Comparison of ENCODE assay signal across 19 cellular contexts in the genomic region with DNA sequence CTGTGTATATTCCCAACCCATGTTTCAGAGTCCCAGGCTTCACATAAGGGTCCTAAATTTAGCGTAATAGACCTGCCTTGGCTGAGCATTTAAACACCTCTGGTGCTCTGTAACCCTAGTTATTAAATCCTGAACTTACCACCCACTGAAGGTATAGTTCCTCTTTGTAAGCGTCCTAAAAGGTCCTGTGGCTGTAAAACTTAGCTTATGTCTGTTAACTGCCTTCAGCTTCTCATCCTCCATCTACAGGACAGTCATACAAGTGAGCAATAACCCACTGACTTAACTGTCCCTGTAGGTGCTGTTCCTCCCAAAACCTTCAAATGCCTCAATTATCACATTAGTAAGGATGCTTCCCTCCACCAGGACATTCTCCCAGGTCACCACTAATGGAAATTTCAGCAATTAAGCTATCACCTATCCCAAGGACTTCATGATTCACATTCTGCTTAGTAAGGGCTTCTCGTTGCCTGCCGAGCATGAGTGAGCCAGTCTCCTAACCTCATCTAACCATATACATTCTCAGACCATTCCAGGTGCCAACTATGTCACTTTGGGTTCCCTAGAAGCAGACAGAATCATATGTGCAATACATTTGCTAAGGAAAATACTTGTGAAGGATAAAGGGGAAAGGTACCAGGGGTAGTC. TPM values are rescaled to one million over a fixed set of nuclear protein-coding genes. Genes with fewer than 3 reads are reported as not detected.
DNase-seq lines count a peak whose midpoint lies in the region; ATAC-seq and TF ChIP-seq lines count a peak whose summit lies in the region.
"Had no signal": no experiment of that assay in that cellular context is flagged by ENCODE, and none has a peak within 500 bp of the region (broad histone marks: within the 10 kb centered on the region; RNA-seq: fewer than 3 reads in every experiment).

No MANE protein-coding gene starts in this region.

- no peak for TF ChIP-seq CTCF in endothelial cell (IDR thresholded peaks at IDR 0.05; ENCODE audit: unreplicated experiment)
- TF ChIP-seq CTCF in left ventricle myocardium inferior (IDR thresholded peaks at IDR 0.05; ENCODE audit: borderline replicate concordance): no peak
- TF ChIP-seq CTCF in mucosa of descending colon (IDR thresholded peaks at IDR 0.05): no peak

- H3K9me3 ChIP-seq in CD4-positive, CD25-positive, alpha-beta regulatory T cell (ENCODE audit: control insufficient read depth in 2 of 2, low read length in 2 of 2): no peaks in the 10 kb centered on the region
- H3K9me3 ChIP-seq in left ventricle myocardium inferior (replicated peaks): no peaks in the 10 kb centered on the region
- no peaks in the 10 kb centered on the region for H3K9me3 ChIP-seq in mucosa of descending colon
- H3K9me3 ChIP-seq: BLaER1, HAP-1 had no signal

- peaks cover 0 to 13% (median 0%) of the 10 kb centered on the region in 7 donors for H3K9me3 Mint-ChIP-seq in CD4-positive, CD25-positive, alpha-beta regulatory T cell
- no peaks in the 10 kb centered on the region for H3K9me3 Mint-ChIP-seq in endothelial cell (ENCODE audit: unreplicated experiment)
- H3K9me3 Mint-ChIP-seq in stimulated activated naive B cell treated with anti-CD40 and anti-IgM and Interleukin-4, amounts not matched to agents 10 μg/mL and 1 μg/mL and 100 μg/mL, for 72 hours: no peaks in the 10 kb centered on the region
- H3K9me3 Mint-ChIP-seq: CD8-positive, alpha-beta memory T cell; HFFc6 had no signal

- H3K27ac Mint-ChIP-seq in CD4-positive, CD25-positive, alpha-beta regulatory T cell: peak overlapping the region in 2 of 3 donors; percentile 18 to 49
- peak overlapping the region; percentile 24 for H3K27ac Mint-ChIP-seq in endothelial cell (ENCODE audit: unreplicated experiment)
- H3K27ac Mint-ChIP-seq in stimulated activated naive B cell treated with anti-CD40 and anti-IgM and Interleukin-4, amounts not matched to agents 10 μg/mL and 1 μg/mL and 100 μg/mL, for 72 hours: no peak overlapping the region
- H3K27ac Mint-ChIP-seq: B cell; CD4-positive, alpha-beta T cell; HFFc6 had no signal

- DNase-seq in CD4-positive, CD25-positive, alpha-beta regulatory T cell: no peak
- no peak for DNase-seq in endothelial cell (ENCODE audit: low spot score)
- DNase-seq in stimulated activated naive B cell treated with anti-CD40 and anti-IgM and Interleukin-4, amounts not matched to agents 10 μg/mL and 1 μg/mL and 100 μg/mL, for 72 hours: no peak
- no peak for DNase-seq in left ventricle myocardium inferior
- no peak for DNase-seq in NCI-H345 treated with DMSO at 0.1 percent for 48 hours (lab: John Stamatoyannopoulos, UW; ENCODE audit: unreplicated experiment)
- no peak for DNase-seq in mucosa of descending colon
- DNase-seq: CD4-positive, alpha-beta T cell; CD8-positive, alpha-beta memory T cell; DMS 273 treated with DMSO at 0.1 percent for 48 hours; DMS79; EL; GDM1; GOT3; HFFc6 had no signal

- H3K27me3 Mint-ChIP-seq in CD4-positive, CD25-positive, alpha-beta regulatory T cell: no peaks in the 10 kb centered on the region
- no peaks in the 10 kb centered on the region for H3K27me3 Mint-ChIP-seq in endothelial cell (ENCODE audit: unreplicated experiment)
- no peaks in the 10 kb centered on the region for H3K27me3 Mint-ChIP-seq in stimulated activated naive B cell treated with anti-CD40 and anti-IgM and Interleukin-4, amounts not matched to agents 10 μg/mL and 1 μg/mL and 100 μg/mL, for 72 hours
- H3K27me3 Mint-ChIP-seq: B cell; CD4-positive, alpha-beta T cell; CD8-positive, alpha-beta memory T cell had no signal

- peaks cover 17% of the 10 kb centered on the region for H3K36me3 Mint-ChIP-seq in CD4-positive, CD25-positive, alpha-beta regulatory T cell
- no peaks in the 10 kb centered on the region for H3K36me3 Mint-ChIP-seq in endothelial cell (ENCODE audit: low read depth, unreplicated experiment)
- H3K36me3 Mint-ChIP-seq in stimulated activated naive B cell treated with anti-CD40 and anti-IgM and Interleukin-4, amounts not matched to agents 10 μg/mL and 1 μg/mL and 100 μg/mL, for 72 hours: peaks cover 8% of the 10 kb centered on the region in 2 donors

- H3K4me1 Mint-ChIP-seq in CD4-positive, CD25-positive, alpha-beta regulatory T cell: no peaks in the 10 kb centered on the region
- H3K4me1 Mint-ChIP-seq in endothelial cell (ENCODE audit: unreplicated experiment): peaks cover 12% of the 10 kb centered on the region
- H3K4me1 Mint-ChIP-seq in stimulated activated naive B cell treated with anti-CD40 and anti-IgM and Interleukin-4, amounts not matched to agents 10 μg/mL and 1 μg/mL and 100 μg/mL, for 72 hours: peaks cover 5 to 21% of the 10 kb centered on the region in 2 donors
- H3K4me1 Mint-ChIP-seq: B cell; CD8-positive, alpha-beta memory T cell had no signal

- intact Hi-C loops in left ventricle myocardium inferior (cut with micrococcal nuclease): no loop called here
- intact Hi-C loops in mucosa of descending colon (cut with DNase I, micrococcal nuclease): no loop called here

- H3K4me1 ChIP-seq in CD4-positive, CD25-positive, alpha-beta regulatory T cell (ENCODE audit: control insufficient read depth, insufficient read depth, low read length, poor library complexity, severe bottlenecking): no peaks in the 10 kb centered on the region
- no peaks in the 10 kb centered on the region for H3K4me1 ChIP-seq in left ventricle myocardium inferior
- no peaks in the 10 kb centered on the region for H3K4me1 ChIP-seq in mucosa of descending colon (ENCODE audit: low read depth)
- H3K4me1 ChIP-seq: HAP-1 had no signal

- no peak overlapping the region for H3K4me3 Mint-ChIP-seq in CD4-positive, CD25-positive, alpha-beta regulatory T cell
- H3K4me3 Mint-ChIP-seq in endothelial cell (ENCODE audit: unreplicated experiment): no peak overlapping the region
- H3K4me3 Mint-ChIP-seq in stimulated activated naive B cell treated with anti-CD40 and anti-IgM and Interleukin-4, amounts not matched to agents 10 μg/mL and 1 μg/mL and 100 μg/mL, for 72 hours: no peak overlapping the region
- H3K4me3 Mint-ChIP-seq: B cell; CD4-positive, alpha-beta T cell; CD8-positive, alpha-beta memory T cell; HFFc6 had no signal

- no peaks in the 10 kb centered on the region for H3K27me3 ChIP-seq in CD4-positive, CD25-positive, alpha-beta regulatory T cell (ENCODE audit: control insufficient read depth, insufficient read depth, low read length)
- H3K27me3 ChIP-seq in left ventricle myocardium inferior (ENCODE audit: low read depth): no peaks in the 10 kb centered on the region
- H3K27me3 ChIP-seq: BLaER1 had no signal

- no peaks in the 10 kb centered on the region for H3K36me3 ChIP-seq in CD4-positive, CD25-positive, alpha-beta regulatory T cell (ENCODE audit: control insufficient read depth, insufficient read depth, low read length)
- H3K36me3 ChIP-seq in left ventricle myocardium inferior: peaks cover 5% of the 10 kb centered on the region
- H3K36me3 ChIP-seq in mucosa of descending colon (ENCODE audit: low read depth): no peaks in the 10 kb centered on the region
- H3K36me3 ChIP-seq: HAP-1 had no signal

- H3K27ac ChIP-seq in CD4-positive, CD25-positive, alpha-beta regulatory T cell (ENCODE audit: insufficient read depth, low read length, poor library complexity, severe bottlenecking): no peak overlapping the region
- H3K27ac ChIP-seq in left ventricle myocardium inferior (replicated peaks): no peak overlapping the region
- H3K27ac ChIP-seq: BLaER1, C4-2B had no signal

- no peak overlapping the region for H3K4me3 ChIP-seq in CD4-positive, CD25-positive, alpha-beta regulatory T cell (ENCODE audit: low read depth, low read length)
- H3K4me3 ChIP-seq in left ventricle myocardium inferior (no peak overlapping the region), mucosa of descending colon (no peak overlapping the region)
- H3K4me3 ChIP-seq: BLaER1, GM12878, HAP-1 had no signal

- ATAC-seq in CD4-positive, CD25-positive, alpha-beta regulatory T cell (ENCODE audit: low read depth in 2 of 2): no peak
- peak; percentile 78 to 85 for ATAC-seq in stimulated activated naive B cell treated with anti-CD40 and anti-IgM and Interleukin-4, amounts not matched to agents 10 μg/mL and 1 μg/mL and 100 μg/mL, for 72 hours (replicated peaks)
- no peak for ATAC-seq in mucosa of descending colon
- ATAC-seq: GM12878 had no signal

RNA-seq across cellular contexts. Expression of a gene that starts 55.8 kb away (rescaled TPM):
- 21.8 TPM for total RNA-seq in CD4-positive, CD25-positive, alpha-beta regulatory T cell
- polyA plus RNA-seq in CD4-positive, CD25-positive, alpha-beta regulatory T cell: 10 to 100 TPM in 1 of 4 donors, 1 to 10 TPM in 3; 7.8 to 10.9 (median 8.6) TPM
- 28.8 TPM for total RNA-seq in endothelial cell (ENCODE audit: unreplicated experiment)
- total RNA-seq in left ventricle myocardium inferior: 19.2 TPM
- total RNA-seq in mucosa of descending colon: 10 to 100 TPM; 44.0 to 50.2 (median 45.0) TPM

Comparison
In these comparisons a context has a peak if more than half of its experiments do, and no peak if none do; other contexts are left out.
1. ATAC-seq: peak in stimulated activated naive B cell treated with anti-CD40 and anti-IgM and Interleukin-4, amounts not matched to agents 10 μg/mL and 1 μg/mL and 100 μg/mL, for 72 hours (2 of 2); none in CD4-positive, CD25-positive, alpha-beta regulatory T cell (0 of 2) and mucosa of descending colon (single experiment).